17 cellular contexts compared by ENCODE assay signal in the genomic region with DNA sequence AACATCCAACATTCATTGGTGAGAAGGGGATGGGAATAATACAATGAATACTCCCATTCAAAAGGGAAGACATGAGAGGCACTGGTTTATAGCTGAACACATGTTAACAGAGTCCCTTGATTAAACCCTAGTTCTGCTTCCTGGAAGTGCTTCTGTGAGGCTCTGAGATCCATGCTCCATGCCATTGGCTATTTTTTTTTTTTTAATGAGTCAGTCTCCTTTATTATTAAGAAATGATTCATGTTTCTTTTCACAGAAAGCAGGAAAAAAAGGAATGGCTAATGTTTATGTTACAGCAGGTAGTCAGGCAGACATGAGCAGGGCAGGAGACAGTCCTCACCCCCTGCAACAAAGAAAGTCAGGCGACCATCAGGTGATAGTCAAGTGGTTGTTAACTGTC.
DNase-seq lines count a peak whose midpoint lies in the region; ATAC-seq, FAIRE-seq and TF ChIP-seq lines count a peak whose summit lies in the region.
"Had no signal": no experiment of that assay in that cellular context is flagged by ENCODE, and none has a peak within 500 bp of the region (broad histone marks: within the 10 kb centered on the region; RNA-seq: fewer than 3 reads in every experiment).

No MANE protein-coding gene starts in this region.

- H3K27me3 Mint-ChIP-seq in MCF 10A (ENCODE audit: insufficient read depth, unreplicated experiment), result no peaks in the 10 kb centered on the region
- H3K27me3 Mint-ChIP-seq: IgD-negative memory B cell had no signal

- DNase-seq in MCF 10A (ENCODE audit: unreplicated experiment), result peak; percentile 7
- no peak for DNase-seq in breast epithelium (ENCODE audit: low spot score in 2 of 2)
- DNase-seq in RKO (ENCODE audit: low spot score), result peak; percentile 46
- DNase-seq in epithelial cell of esophagus (ENCODE audit: low read depth), result peak; percentile 52
- no peak for DNase-seq in pancreas
- no peak for DNase-seq in D721Med (ENCODE audit: insufficient read length, low spot score)
- no peak for DNase-seq in stimulated activated CD4-positive, alpha-beta T cell treated with anti-CD3 and anti-CD28 coated beads, Interleukin-15, amount 100 ng/mL, for 24 hours
- no peak for DNase-seq in HuH-7 (ENCODE audit: low spot score)
- DNase-seq: H9, NCI-H2107, NCI-H446, NCI-H774, Peyer's patch, SIG-M5 had no signal

- H3K4me1 ChIP-seq in breast epithelium (no peaks in the 10 kb centered on the region), pancreas (no peaks in the 10 kb centered on the region)
- H3K4me1 ChIP-seq: Peyer's patch had no signal

- CTCF ChIA-PET in MCF 10A (lab: Yijun Ruan, JAX), result interaction anchor here (0.6 to 1.7 kb wide), 3 partner anchors 18 to 975 kb away, joined by 3 to 5 read pairs (median 4); no protein-coding TSS in a partner anchor

- no peak overlapping the region for H3K27ac ChIP-seq in breast epithelium
- no peak overlapping the region for H3K27ac ChIP-seq in pancreas
- H3K27ac ChIP-seq: Peyer's patch had no signal

- no peak for TF ChIP-seq CTCF in MCF 10A (IDR thresholded peaks at IDR 0.05; ENCODE audit: unreplicated experiment)
- no peak for TF ChIP-seq CTCF in breast epithelium (IDR thresholded peaks at IDR 0.05)
- TF ChIP-seq CTCF in epithelial cell of esophagus (IDR thresholded peaks at IDR 0.05; ENCODE audit: insufficient read depth, low read depth, low read length, missing control alignments), result no peak
- no peak for TF ChIP-seq CTCF in pancreas (IDR thresholded peaks at IDR 0.05)
- no peak for TF ChIP-seq CTCF in D721Med (IDR thresholded peaks at IDR 0.05; ENCODE audit: insufficient read depth, missing control alignments)

- no peaks in the 10 kb centered on the region for H3K9me3 Mint-ChIP-seq in MCF 10A (ENCODE audit: unreplicated experiment)

- no peaks in the 10 kb centered on the region for H3K27me3 ChIP-seq in breast epithelium
- no peaks in the 10 kb centered on the region for H3K27me3 ChIP-seq in pancreas
- H3K27me3 ChIP-seq: Peyer's patch had no signal

- POLR2A ChIA-PET in MCF 10A (lab: Yijun Ruan, JAX), result interaction anchor here (0.6 to 1.2 kb wide), 2 partner anchors 23 to 116 kb away, joined by 3 read pairs; no protein-coding TSS in a partner anchor

- H3K9me3 ChIP-seq in breast epithelium (peaks cover 3 to 6% of the 10 kb centered on the region in 2 donors), pancreas (no peaks in the 10 kb centered on the region)
- H3K9me3 ChIP-seq: Peyer's patch had no signal

- peaks cover 9% of the 10 kb centered on the region for H3K4me1 Mint-ChIP-seq in MCF 10A (ENCODE audit: insufficient read depth, unreplicated experiment)
- H3K4me1 Mint-ChIP-seq: CD14-positive monocyte, H9, IgD-negative memory B cell had no signal

- ATAC-seq in pancreas, result no peak

- intact Hi-C loops in MCF 10A (cut with micrococcal nuclease), result no loop called here
- intact Hi-C loops in breast epithelium (cut with DNase I; ENCODE audit: low total_unique reads), result no loop called here
- intact Hi-C loops in pancreas (cut with DNase I), result no loop called here

- TF ChIP-seq POLR2A in breast epithelium (IDR thresholded peaks at IDR 0.05), result no peak

- H3K4me3 Mint-ChIP-seq in MCF 10A (ENCODE audit: unreplicated experiment), result no peak overlapping the region
- H3K4me3 Mint-ChIP-seq: CD14-positive monocyte, H9, IgD-negative memory B cell had no signal

- H3K36me3 ChIP-seq in breast epithelium (no peaks in the 10 kb centered on the region), pancreas (no peaks in the 10 kb centered on the region)
- H3K36me3 ChIP-seq: Peyer's patch had no signal

- peaks cover 7% of the 10 kb centered on the region for H3K36me3 Mint-ChIP-seq in MCF 10A (ENCODE audit: insufficient read depth, unreplicated experiment)
- H3K36me3 Mint-ChIP-seq: CD14-positive monocyte, IgD-negative memory B cell had no signal

- no peak overlapping the region for H3K27ac Mint-ChIP-seq in MCF 10A (ENCODE audit: low read depth, unreplicated experiment)
- H3K27ac Mint-ChIP-seq: CD14-positive monocyte, H9, IgD-negative memory B cell had no signal

- WGBS in pancreas, 2 donors, result 59 to 89% methylated on average over 1 of the region's 1 CpG

- H3K4me3 ChIP-seq in breast epithelium (no peak overlapping the region), epithelial cell of esophagus (ENCODE audit: low read length) (no peak overlapping the region), pancreas (no peak overlapping the region)
- H3K4me3 ChIP-seq: Peyer's patch had no signal

- BruUV-seq in MCF 10A (replicated peaks; lab: Mats Ljungman, UMichigan), result no TSS peak

- FAIRE-seq in pancreas (lab: Jason Lieb, UNC) (no peak), D721Med (lab: Jason Lieb, UNC) (no peak)
- FAIRE-seq: A204.1 had no signal

Comparison
In these comparisons a context has a peak if more than half of its experiments do, and no peak if none do; other contexts are left out.
1. DNase-seq: peak in MCF 10A (single experiment), RKO (single experiment) and epithelial cell of esophagus (single experiment); none in breast epithelium (0 of 2), pancreas (0 of 6), D721Med (single experiment), stimulated activated CD4-positive, alpha-beta T cell treated with anti-CD3 and anti-CD28 coated beads, Interleukin-15, amount 100 ng/mL, for 24 hours (single experiment) and HuH-7 (single experiment).